In the genomic region with DNA sequence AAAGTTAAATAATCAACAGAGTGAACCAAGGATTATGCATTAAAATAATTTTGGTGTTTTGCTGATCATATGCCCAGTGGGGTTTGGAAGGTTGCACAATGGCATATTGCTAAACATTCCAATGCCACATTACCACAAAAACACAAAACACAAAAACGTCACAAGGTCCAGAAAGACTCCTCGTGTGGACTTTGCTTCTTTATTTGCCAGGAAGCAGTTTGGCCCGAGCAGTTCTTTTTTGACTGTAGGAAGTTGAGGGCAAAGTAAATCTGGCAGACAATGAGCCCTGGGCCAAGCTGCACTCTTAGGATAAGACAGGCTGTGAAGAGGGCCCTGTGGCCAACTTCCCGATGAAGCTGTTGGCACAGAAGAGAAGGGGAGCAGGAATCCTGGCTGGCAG, we compare ENCODE assay signal across 19 cellular contexts. TPM values are rescaled to one million over a fixed set of nuclear protein-coding genes. Genes with fewer than 3 reads are reported as not detected.
DNase-seq lines count a peak whose midpoint lies in the region; ATAC-seq and TF ChIP-seq lines count a peak whose summit lies in the region.
"Had no signal": no experiment of that assay in that cellular context is flagged by ENCODE, and none has a peak within 500 bp of the region (broad histone marks: within the 10 kb centered on the region; RNA-seq: fewer than 3 reads in every experiment).

No MANE protein-coding gene starts in this region.

- no peaks in the 10 kb centered on the region for H3K27me3 ChIP-seq in lower lobe of right lung (ENCODE audit: low read depth)
- no peaks in the 10 kb centered on the region for H3K27me3 ChIP-seq in smooth muscle cell (ENCODE audit: low read depth)
- H3K27me3 ChIP-seq: thyroid gland had no signal

- H2AFZ ChIP-seq in smooth muscle cell (ENCODE audit: low read depth), result no peak overlapping the region

- WGBS in smooth muscle cell (ENCODE audit: low lambda C conversion rate), result 84% methylated on average over 4 of the region's 4 CpGs

- H3K79me2 ChIP-seq in smooth muscle cell (ENCODE audit: low read depth), result no peaks in the 10 kb centered on the region

- H3K4me2 ChIP-seq in smooth muscle cell, result no peak overlapping the region

- no peaks in the 10 kb centered on the region for H3F3A ChIP-seq in smooth muscle cell (ENCODE audit: low read depth)

- H3K36me3 ChIP-seq in lower lobe of right lung, result no peaks in the 10 kb centered on the region
- H3K36me3 ChIP-seq in smooth muscle cell (ENCODE audit: low read depth), result no peaks in the 10 kb centered on the region
- H3K36me3 ChIP-seq: thyroid gland had no signal

- H3K4me3 ChIP-seq in epithelial cell of proximal tubule (ENCODE audit: low read depth, low read length) (no peak overlapping the region), lower lobe of right lung (no peak overlapping the region), smooth muscle cell (no peak overlapping the region)
- H3K4me3 ChIP-seq: GM12878, skin epidermis, thyroid gland had no signal

- H3K4me1 ChIP-seq in lower lobe of right lung (no peaks in the 10 kb centered on the region), smooth muscle cell (ENCODE audit: low read depth) (no peaks in the 10 kb centered on the region)
- H3K4me1 ChIP-seq: thyroid gland had no signal

- H3K9ac ChIP-seq in smooth muscle cell (ENCODE audit: low read depth), result no peak overlapping the region

- intact Hi-C loops in Right ventricle myocardium inferior (cut with DNase I) (loop anchor here (1.0 kb wide), 1 partner anchor 39 kb away; no protein-coding TSS in a partner anchor), cardiac septum (cut with DNase I) (no loop called here), lower lobe of right lung (cut with DNase I) (no loop called here)

- DNase-seq in Right ventricle myocardium inferior (ENCODE audit: missing footprints), result no peak
- DNase-seq in cardiac septum (ENCODE audit: low spot score), result no peak
- DNase-seq in epithelial cell of proximal tubule (ENCODE audit: low read depth), result peak; percentile 70
- peak; percentile 48 for DNase-seq in lower lobe of right lung
- no peak for DNase-seq in SIG-M5 (lab: John Stamatoyannopoulos, UW)
- no peak for DNase-seq in NCI-H146 (lab: John Stamatoyannopoulos, UW)
- no peak for DNase-seq in smooth muscle cell (lab: John Stamatoyannopoulos, UW; ENCODE audit: unreplicated experiment)
- DNase-seq: ACHN; activated CD4-positive, alpha-beta memory T cell treated with anti-CD3 and anti-CD28 coated beads for 36 hours; activated gamma-delta T cell treated with Interleukin-2 at 50 U/mL for 16 hours; DMS79 treated with DMSO at 0.1 percent for 48 hours; erythroblast; naive B cell; NCI-H226; T1000 had no signal

- H3K9me3 ChIP-seq in lower lobe of right lung (no peaks in the 10 kb centered on the region), smooth muscle cell (replicated peaks; ENCODE audit: low read depth) (no peaks in the 10 kb centered on the region)
- H3K9me3 ChIP-seq: thyroid gland had no signal

- no peaks in the 10 kb centered on the region for H4K20me1 ChIP-seq in smooth muscle cell (ENCODE audit: low read depth)

- no peak for TF ChIP-seq CTCF in epithelial cell of proximal tubule (conservative IDR thresholded peaks at IDR 0.05; ENCODE audit: low read depth, low read length)
- TF ChIP-seq CTCF in lower lobe of right lung (IDR thresholded peaks at IDR 0.05), result no peak
- TF ChIP-seq CTCF in smooth muscle cell (IDR thresholded peaks at IDR 0.05; ENCODE audit: borderline replicate concordance, insufficient read depth, poor library complexity, severe bottlenecking), result no peak

- H3K27ac ChIP-seq in lower lobe of right lung (no peak overlapping the region), smooth muscle cell (ENCODE audit: low read depth) (no peak overlapping the region)
- H3K27ac ChIP-seq: skin epidermis, thyroid gland had no signal

- ATAC-seq in Right ventricle myocardium inferior (peak; percentile 77), lower lobe of right lung (peak; percentile 25 to 51), GM21423 (IDR thresholded peaks at IDR 0.05; ENCODE audit: unreplicated experiment) (no peak)
- ATAC-seq: GM12878 had no signal

RNA-seq across cellular contexts. Expression of gene SLC35B4, which starts 39.2 kb away (rescaled TPM):
- total RNA-seq in Right ventricle myocardium inferior (5.6 TPM), cardiac septum (6.5 TPM), epithelial cell of proximal tubule (9.2 and 11.9 TPM in 2 replicates), lower lobe of right lung (12.2 TPM), smooth muscle cell (14.5 and 21.3 TPM in 2 replicates)
- 19.8 and 26.7 TPM in 2 replicates for polyA plus RNA-seq in smooth muscle cell

Comparison
In these comparisons a context has a peak if more than half of its experiments do, and no peak if none do; other contexts are left out.
1. DNase-seq: peak in epithelial cell of proximal tubule (single experiment) and lower lobe of right lung (single experiment); none in Right ventricle myocardium inferior (single experiment), cardiac septum (single experiment), SIG-M5 (single experiment), NCI-H146 (single experiment) and smooth muscle cell (single experiment).